Comparison of ENCODE assay signal across 10 cellular contexts in the genomic region with DNA sequence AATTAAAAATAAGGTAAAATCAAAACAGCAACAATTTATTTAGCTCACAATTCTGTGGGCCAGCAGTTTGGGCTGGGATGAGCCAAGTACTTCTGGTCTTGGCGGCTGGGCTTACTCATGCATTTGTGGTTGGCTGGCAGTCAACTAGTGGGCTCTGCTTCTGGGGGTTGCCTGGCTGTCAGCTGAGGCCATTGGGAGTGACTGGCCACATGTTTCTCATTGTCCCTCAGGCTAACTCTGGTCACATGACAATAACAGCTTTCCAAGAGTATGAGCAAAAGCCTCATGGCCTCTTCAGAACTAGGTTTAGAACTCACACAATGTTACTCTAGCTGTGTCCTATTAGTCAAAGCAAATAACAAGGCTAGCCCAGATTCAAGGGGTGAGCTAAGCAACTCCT. TPM values are rescaled to one million over a fixed set of nuclear protein-coding genes. Genes with fewer than 3 reads are reported as not detected.
A peak's percentile ranks its signal among the peaks of the same experiment; 100 is the strongest.
DNase-seq lines count a peak whose midpoint lies in the region; ATAC-seq and TF ChIP-seq lines count a peak whose summit lies in the region.
"Had no signal": no experiment of that assay in that cellular context is flagged by ENCODE, and none has a peak within 500 bp of the region (broad histone marks: within the 10 kb centered on the region; RNA-seq: fewer than 3 reads in every experiment).

No MANE protein-coding gene starts in this region.

- H3K4me1 ChIP-seq in right cardiac atrium (ENCODE audit: control insufficient read depth, insufficient read depth, low read length) (no peaks in the 10 kb centered on the region), aorta (ENCODE audit: control insufficient read depth in 1 of 2, insufficient read depth in 2 of 2, low read length in 2 of 2) (no peaks in the 10 kb centered on the region), A673 (ENCODE audit: insufficient read depth, low read length, poor library complexity, severe bottlenecking) (no peaks in the 10 kb centered on the region)

- H3K36me3 ChIP-seq in aorta (ENCODE audit: control insufficient read depth in 1 of 2, insufficient read depth in 2 of 2, low read length in 1 of 2) (no peaks in the 10 kb centered on the region), A673 (ENCODE audit: insufficient read depth, low read length, poor library complexity, severe bottlenecking) (no peaks in the 10 kb centered on the region)

- H3K27me3 ChIP-seq in right cardiac atrium (ENCODE audit: control insufficient read depth, insufficient read depth) (no peaks in the 10 kb centered on the region), aorta (ENCODE audit: control insufficient read depth in 1 of 2, insufficient read depth in 2 of 2, low read length in 1 of 2) (peaks cover 0 to 2% of the 10 kb centered on the region in 2 donors), A673 (replicated peaks; ENCODE audit: insufficient read depth, low read depth, low read length, poor library complexity) (peaks cover 40% of the 10 kb centered on the region)

- H3K27ac ChIP-seq in right cardiac atrium (ENCODE audit: low read length) = no peak overlapping the region
- H3K27ac ChIP-seq in aorta (ENCODE audit: low read depth in 1 of 2, low read length in 2 of 2) = no peak overlapping the region
- no peak overlapping the region for H3K27ac ChIP-seq in A673 (ENCODE audit: low read depth, low read length, poor library complexity, severe bottlenecking)

- H3K4me3 ChIP-seq in right cardiac atrium (ENCODE audit: low read length) (no peak overlapping the region), aorta (ENCODE audit: low read length in 2 of 2) (no peak overlapping the region), A673 (ENCODE audit: low read depth, low read length, poor library complexity, severe bottlenecking) (no peak overlapping the region)

- peak; percentile 68 to 74 for ATAC-seq in activated T-cell treated with anti-CD3 and anti-CD28 coated beads, Interleukin-2, amount 50 U/mL, for 4 hours
- ATAC-seq in right cardiac atrium (peak; percentile 94 to 96), aorta (ENCODE audit: low FRiP score) (peak; percentile 86), HG03432 (IDR thresholded peaks at IDR 0.05; ENCODE audit: unreplicated experiment) (no peak)

- H3K4me1 Mint-ChIP-seq in activated T-cell treated with anti-CD3 and anti-CD28 coated beads, Interleukin-2, amount 50 U/mL, for 4 hours (ENCODE audit: low read depth) = peaks cover 39% of the 10 kb centered on the region

- H3K9me3 ChIP-seq in right cardiac atrium (ENCODE audit: control insufficient read depth, low read length) (no peaks in the 10 kb centered on the region), aorta (ENCODE audit: control insufficient read depth, low read length) (peaks cover 9% of the 10 kb centered on the region), A673 (ENCODE audit: low read depth, low read length, poor library complexity, severe bottlenecking) (no peaks in the 10 kb centered on the region)

- no peak overlapping the region for H3K4me3 Mint-ChIP-seq in activated T-cell treated with anti-CD3 and anti-CD28 coated beads, Interleukin-2, amount 50 U/mL, for 4 hours
- H3K4me3 Mint-ChIP-seq: dendritic cell treated with granulocyte-macrophage colony-stimulating factor and Interleukin-4, amounts not matched to agents 40 ng/mL and 50 ng/mL, for 4 days had no signal

- 52% methylated on average over 1 of the region's 1 CpG for whole genome bisulfite sequencing in right cardiac atrium
- WGBS in aorta, 2 donors = 41 to 64% methylated on average over 1 of the region's 1 CpG

- no TSS peak for BruUV-seq in A673 (replicated peaks; lab: Mats Ljungman, UMichigan)

- intact Hi-C loops in right cardiac atrium (cut with DNase I) (no loop called here), aorta (cut with DNase I) (no loop called here), A673 (cut with micrococcal nuclease; ENCODE audit: unreplicated experiment) (no loop called here)

- H3K9me3 Mint-ChIP-seq in activated T-cell treated with anti-CD3 and anti-CD28 coated beads, Interleukin-2, amount 50 U/mL, for 4 hours = peaks cover 4% of the 10 kb centered on the region
- H3K9me3 Mint-ChIP-seq: dendritic cell treated with granulocyte-macrophage colony-stimulating factor and Interleukin-4, amounts not matched to agents 40 ng/mL and 50 ng/mL, for 4 days had no signal

- CTCF ChIA-PET in A673 (lab: Charles Lee) = no interaction called here

- DNase-seq in stimulated activated naive CD4-positive, alpha-beta T cell treated with Interleukin-2 at 50 U/mL for 16 hours (lab: John Stamatoyannopoulos, UW) = peak; percentile 54
- DNase-seq in stimulated activated naive CD4-positive, alpha-beta T cell (lab: John Stamatoyannopoulos, UW) = no peak
- DNase-seq in activated T-cell treated with anti-CD3 and anti-CD28 coated beads, Interleukin-2, amount 50 U/mL, for 4 hours = no peak
- DNase-seq in right cardiac atrium = peak; percentile 80 to 86 (median 84)
- DNase-seq in aorta = peak in 1 of 2 donors; percentile 68
- DNase-seq in activated gamma-delta T cell treated with Interleukin-2 at 50 U/mL for 16 hours = no peak
- DNase-seq in A673 (ENCODE audit: low spot score) = no peak
- DNase-seq: DND-41 had no signal

- no peak for TF ChIP-seq CTCF in A673 (conservative IDR thresholded peaks at IDR 0.05; ENCODE audit: low read depth, low read length)

- H3K36me3 Mint-ChIP-seq in activated T-cell treated with anti-CD3 and anti-CD28 coated beads, Interleukin-2, amount 50 U/mL, for 4 hours (ENCODE audit: insufficient read depth) = peaks cover 2% of the 10 kb centered on the region

- POLR2A ChIA-PET in A673 (lab: Charles Lee; ENCODE audit: low non-redundant PET) = no interaction called here

- peaks cover 29% of the 10 kb centered on the region for H3K27me3 Mint-ChIP-seq in activated T-cell treated with anti-CD3 and anti-CD28 coated beads, Interleukin-2, amount 50 U/mL, for 4 hours (ENCODE audit: low read depth)

RNA-seq across cellular contexts. Expression of gene CHIA, which starts 15.6 kb away (rescaled TPM):
- not detected for total RNA-seq in activated T-cell treated with anti-CD3 and anti-CD28 coated beads, Interleukin-2, amount 50 U/mL, for 4 hours
- total RNA-seq in right cardiac atrium = not detected
- polyA plus RNA-seq in right cardiac atrium = 0.09 TPM
- total RNA-seq in aorta = not detected
- under 1 TPM in 1 of 2 donors, not detected in 1; 0.28 TPM for polyA plus RNA-seq in aorta
- not detected in 2 replicates for total RNA-seq in A673 (2021)

RNA-seq across cellular contexts. Expression of gene CHI3L2, which starts 47.6 kb away (rescaled TPM):
- 1 to 10 TPM; 1.2 to 2.3 (median 1.8) TPM for total RNA-seq in activated T-cell treated with anti-CD3 and anti-CD28 coated beads, Interleukin-2, amount 50 U/mL, for 4 hours
- total RNA-seq in right cardiac atrium = 10 to 100 TPM in 3 of 4 donors, 1 to 10 TPM in 1; 1.2 to 20.7 (median 14.7) TPM
- 6.2 TPM for polyA plus RNA-seq in right cardiac atrium
- 10 to 100 TPM in 1 of 2 donors, 1 to 10 TPM in 1; 7.8 to 12.5 TPM for total RNA-seq in aorta
- polyA plus RNA-seq in aorta = under 1 TPM in 1 of 2 donors, not detected in 1; 0.33 TPM
- total RNA-seq in A673 (2021) = not detected in 2 replicates

Comparison
In these comparisons a context has a peak if more than half of its experiments do, and no peak if none do; other contexts are left out.
1. DNase-seq: peak in stimulated activated naive CD4-positive, alpha-beta T cell treated with Interleukin-2 at 50 U/mL for 16 hours (single experiment) and right cardiac atrium (3 of 3); none in stimulated activated naive CD4-positive, alpha-beta T cell (0 of 6), activated T-cell treated with anti-CD3 and anti-CD28 coated beads, Interleukin-2, amount 50 U/mL, for 4 hours (single experiment), activated gamma-delta T cell treated with Interleukin-2 at 50 U/mL for 16 hours (single experiment) and A673 (single experiment).